8 cellular contexts compared by ENCODE assay signal in genomic region chr6:3228791-3229565, GRCh38. TPM values are rescaled to one million over a fixed set of nuclear protein-coding genes. Genes with fewer than 3 reads are reported as not detected.
DNase-seq lines count a peak whose midpoint lies in the region; ATAC-seq and TF ChIP-seq lines count a peak whose summit lies in the region.

No MANE protein-coding gene starts in this region.

- POLR2A ChIA-PET in AG04450 (lab: Yijun Ruan, JAX), result no interaction called here
- POLR2A ChIA-PET in IMR-90 (lab: Charles Lee; ENCODE audit: unreplicated experiment), result no interaction called here

- H2BK120ac ChIP-seq in IMR-90 (ENCODE audit: low read depth, low read length), result no peak overlapping the region

- no peak overlapping the region for H3K18ac ChIP-seq in IMR-90 (ENCODE audit: low read depth, low read length)

- no peak overlapping the region; the same call in 1 of the 2 replicates for H3K4me2 ChIP-seq in IMR-90 (ENCODE audit: low read depth, low read length)

- no peak overlapping the region for H4K91ac ChIP-seq in IMR-90 (ENCODE audit: insufficient read depth, low read depth, low read length)

- H3K4me1 ChIP-seq in IMR-90 (ENCODE audit: control insufficient read depth, insufficient read depth, low read length), result peaks cover 3% of the 10 kb centered on the region; the same call in 1 of the 2 replicates

- H3K27ac ChIP-seq in AG04450 (ENCODE audit: low read depth, low read length) (no peak overlapping the region), IMR-90 (ENCODE audit: insufficient read depth, low read length) (no peak overlapping the region), WERI-Rb-1 (peak overlapping the region; percentile 65)

- peaks cover 80% of the 10 kb centered on the region for H3K27me3 ChIP-seq in AG04450 (ENCODE audit: control insufficient read depth, insufficient read depth, low read length)
- peaks cover 42% of the 10 kb centered on the region for H3K27me3 ChIP-seq in IMR-90 (ENCODE audit: control insufficient read depth, insufficient read depth, low read length)
- H3K27me3 ChIP-seq in WERI-Rb-1 (ENCODE audit: insufficient read depth, low read depth, severe bottlenecking), result peaks cover 16% of the 10 kb centered on the region

- in situ Hi-C loops in IMR-90 (cut with MboI; ENCODE audit: low sequenced_read_pairs), result no loop called here

- no peak for TF ChIP-seq POLR2A in IMR-90 (IDR thresholded peaks at IDR 0.05; ENCODE audit: low read depth, low read length)

- 0 out of 2 replicates have a peak overlapping the region, but pooled peaks have one; percentile 21 for H2AK5ac ChIP-seq in IMR-90 (ENCODE audit: low read depth, low read length)

- no TSS peak for BruUV-seq in IMR-90 (replicated peaks; lab: Mats Ljungman, UMichigan)

- peak overlapping the region; percentile 70 for H2AFZ ChIP-seq in IMR-90 (replicated peaks; ENCODE audit: low read length, poor library complexity)

- H2AK9ac ChIP-seq in IMR-90 (replicated peaks; ENCODE audit: low read depth, low read length, poor library complexity), result no peak overlapping the region

- CTCF ChIA-PET in AG04450 (lab: Charles Lee), result no interaction called here
- CTCF ChIA-PET in IMR-90 (lab: Yijun Ruan, JAX), result interaction anchor here (1.1 kb wide), 1 partner anchor 52 kb away, joined by 3 read pairs; no protein-coding TSS in a partner anchor

- no peak overlapping the region for H2BK15ac ChIP-seq in IMR-90 (ENCODE audit: low read depth, low read length)

- no peak overlapping the region for H3K56ac ChIP-seq in IMR-90 (ENCODE audit: extremely low read depth, insufficient read depth, low read length)

- H2BK20ac ChIP-seq in IMR-90 (ENCODE audit: low read depth, low read length), result no peak overlapping the region

- H3K4ac ChIP-seq in IMR-90 (ENCODE audit: low read depth, low read length), result no peak overlapping the region

- no peak overlapping the region for H3K14ac ChIP-seq in IMR-90 (replicated peaks; ENCODE audit: low read depth, low read length)

- ATAC-seq in IMR-90 (ENCODE audit: low read depth) (no peak), esophagus mucosa (peak; percentile 42), HG03095 (IDR thresholded peaks at IDR 0.05; ENCODE audit: unreplicated experiment) (no peak), GM21737 (IDR thresholded peaks at IDR 0.05; ENCODE audit: unreplicated experiment) (no peak)

- 8% methylated on average over 13 of the region's 62 CpGs; no CpG with 5 or more reads in 1 of the 2 experiments for WGBS in IMR-90 (ENCODE audit: extremely low coverage in 2 of 2, insufficient read length in 1 of 2), 2 experiments

- peaks cover 0 to 4% of the 10 kb centered on the region in 2 experiments; a peak in 1 of 4 replicates for H3K79me1 ChIP-seq in IMR-90 (ENCODE audit: low read depth in 1 of 2, low read length in 2 of 2)

- peaks cover 9% of the 10 kb centered on the region; the same call in 1 of the 2 replicates for H4K20me1 ChIP-seq in IMR-90 (ENCODE audit: insufficient read depth, low read length)

- intact Hi-C loops in IMR-90 (cut with micrococcal nuclease), result no loop called here

- peaks cover 7% of the 10 kb centered on the region; the same call in 1 of the 2 replicates for H3K9me1 ChIP-seq in IMR-90 (ENCODE audit: insufficient read depth, low read length)

- no peak overlapping the region for H4K8ac ChIP-seq in IMR-90 (ENCODE audit: low read depth in 2 of 2, low read length in 2 of 2)

- no peak overlapping the region for H2BK5ac ChIP-seq in IMR-90 (ENCODE audit: low read depth, low read length, poor library complexity, severe bottlenecking)

- TF ChIP-seq CTCF in AG04450 (IDR thresholded peaks at IDR 0.05; ENCODE audit: low read depth, low read length), result no peak
- TF ChIP-seq CTCF in IMR-90 (conservative IDR thresholded peaks at IDR 0.05; ENCODE audit: low read depth, low read length), result no peak
- TF ChIP-seq CTCF in WERI-Rb-1 (IDR thresholded peaks at IDR 0.05; ENCODE audit: low read depth, low read length), result no peak

- H3K9ac ChIP-seq in IMR-90 (ENCODE audit: low read depth, low read length), result no peak overlapping the region

- dilution Hi-C loops in IMR-90 (cut with HindIII; ENCODE audit: low sequenced_read_pairs, unreplicated experiment), result no loop called here

- H3K36me3 ChIP-seq in IMR-90 (ENCODE audit: control insufficient read depth, insufficient read depth, low read length) (no peaks in the 10 kb centered on the region), WERI-Rb-1 (peaks cover 14% of the 10 kb centered on the region)

- H3K9me3 ChIP-seq in AG04450 (ENCODE audit: control insufficient read depth, insufficient read depth, low read length), result no peaks in the 10 kb centered on the region; the same call in 1 of the 2 replicates
- H3K9me3 ChIP-seq in IMR-90 (ENCODE audit: control insufficient read depth, insufficient read depth, low read length), result peaks cover 2% of the 10 kb centered on the region; the same call in 1 of the 2 replicates
- no peaks in the 10 kb centered on the region for H3K9me3 ChIP-seq in WERI-Rb-1 (ENCODE audit: severe bottlenecking)

- DNase-seq in AG04450 (ENCODE audit: low read depth, low spot score) (no peak), IMR-90 (no peak), WERI-Rb-1 (peak; percentile 65), activated gamma-delta T cell (lab: John Stamatoyannopoulos, UW) (no peak)
- DNase-seq in stimulated activated CD4-positive, alpha-beta T cell treated with anti-CD3 and anti-CD28 coated beads, Interleukin-2, amount 100 ng/mL, for 24 hours, result peak; percentile 41

- H3K4me3 ChIP-seq in AG04450 (ENCODE audit: low read depth, low read length), result peak overlapping the region; percentile 25
- no peak overlapping the region for H3K4me3 ChIP-seq in IMR-90 (ENCODE audit: insufficient read depth, low read depth, low read length)
- H3K4me3 ChIP-seq in WERI-Rb-1 (ENCODE audit: low read depth, low read length), result peak overlapping the region; percentile 74

- no peak overlapping the region for H4K5ac ChIP-seq in IMR-90 (ENCODE audit: low read depth, low read length)

- no peak for TF ChIP-seq RAD21 in IMR-90 (IDR thresholded peaks at IDR 0.05; ENCODE audit: low read length)

- H3K23ac ChIP-seq in IMR-90 (ENCODE audit: low read depth, low read length), result peak overlapping the region; percentile 84; the same call in 1 of the 2 replicates

TF ChIP-seq in IMR-90, 13 proteins besides CTCF, POLR2A, EP300 and RAD21:
- TF ChIP-seq MXI1 (IDR thresholded peaks at IDR 0.05; ENCODE audit: borderline replicate concordance, low read depth, low read length) (no peak), MAZ (IDR thresholded peaks at IDR 0.05; ENCODE audit: borderline replicate concordance, low read depth, low read length) (no peak), RCOR1 (IDR thresholded peaks at IDR 0.05; ENCODE audit: insufficient replicate concordance, low read length) (no peak), USF2 (IDR thresholded peaks at IDR 0.05; ENCODE audit: low read depth, low read length) (no peak)
TF ChIP-seq in IMR-90: peak in this region for 0.

RNA-seq across cellular contexts. Expression of gene TUBB2B, which starts 1.5 kb away (rescaled TPM):
- polyA plus RNA-seq in AG04450 (2011; rRNA removed), result 4.7 and 6.1 TPM in 2 replicates
- 4.6 and 10.3 TPM in 2 replicates for polyA minus RNA-seq in AG04450 (2011; rRNA and poly(A)+ RNA removed)
- total RNA-seq in IMR-90 (2012; rRNA removed), result 13.3 and 13.6 TPM in 2 replicates
- polyA plus RNA-seq in IMR-90 (2012; rRNA removed), result 19.0 and 21.1 TPM in 2 replicates
- 11.8 and 40.1 TPM in 2 replicates for polyA plus RNA-seq in IMR-90 (2012; cell fraction: cytosol; rRNA removed)
- 16.8 and 23.0 TPM in 2 replicates for polyA plus RNA-seq in IMR-90 (2012; cell fraction: nucleus; rRNA removed; ENCODE audit: low replicate concordance)
- 3.0 TPM for total RNA-seq in esophagus mucosa

RNA-seq across cellular contexts. Expression of gene PSMG4, which starts 29.8 kb away (rescaled TPM):
- 15.3 and 15.8 TPM in 2 replicates for polyA plus RNA-seq in AG04450 (2011; rRNA removed)
- 9.1 and 11.5 TPM in 2 replicates for polyA minus RNA-seq in AG04450 (2011; rRNA and poly(A)+ RNA removed)
- total RNA-seq in IMR-90 (2012; rRNA removed), result 5.6 and 6.7 TPM in 2 replicates
- 13.4 and 17.7 TPM in 2 replicates for polyA plus RNA-seq in IMR-90 (2012; rRNA removed)
- 34.8 and 53.3 TPM in 2 replicates for polyA plus RNA-seq in IMR-90 (2012; cell fraction: cytosol; rRNA removed)
- 16.6 and 24.3 TPM in 2 replicates for polyA plus RNA-seq in IMR-90 (2012; cell fraction: nucleus; rRNA removed; ENCODE audit: low replicate concordance)
- total RNA-seq in esophagus mucosa, result 19.6 TPM

Comparison
In these comparisons a context has a peak if more than half of its experiments do, and no peak if none do; other contexts are left out.
1. DNase-seq: peak in WERI-Rb-1 (single experiment) and stimulated activated CD4-positive, alpha-beta T cell treated with anti-CD3 and anti-CD28 coated beads, Interleukin-2, amount 100 ng/mL, for 24 hours (2 of 2); none in AG04450 (single experiment), IMR-90 (single experiment) and activated gamma-delta T cell (single experiment).